9 cellular contexts compared by ENCODE assay signal in genomic region chr1:61226791-61227567, GRCh38.
A peak's percentile ranks its signal among the peaks of the same experiment; 100 is the strongest.
DNase-seq lines count a peak whose midpoint lies in the region; TF ChIP-seq lines count a peak whose summit lies in the region.
"Had no signal": no experiment of that assay in that cellular context is flagged by ENCODE, and none has a peak within 500 bp of the region (broad histone marks: within the 10 kb centered on the region; RNA-seq: fewer than 3 reads in every experiment).

No MANE protein-coding gene starts in this region.

- no peak overlapping the region for H3K9ac ChIP-seq in parathyroid adenoma

- peak overlapping the region; percentile 31 for H3K4me3 ChIP-seq in coronary artery
- peak overlapping the region; percentile 18 for H3K4me3 ChIP-seq in parathyroid adenoma (ENCODE audit: low read depth, low read length)
- no peak overlapping the region for H3K4me3 ChIP-seq in brain microvascular endothelial cell (ENCODE audit: low read depth, low read length)
- no peak overlapping the region for H3K4me3 ChIP-seq in SJCRH30

- H3K27ac ChIP-seq in coronary artery, result peak overlapping the region in 1 of 2 donors; percentile 52
- H3K27ac ChIP-seq in parathyroid adenoma, result no peak overlapping the region
- H3K27ac ChIP-seq in brain microvascular endothelial cell, result no peak overlapping the region
- no peak overlapping the region for H3K27ac ChIP-seq in SJCRH30

- peak overlapping the region; percentile 47 for H3K4me2 ChIP-seq in parathyroid adenoma (ENCODE audit: low read length)

- H3K27me3 ChIP-seq in parathyroid adenoma (ENCODE audit: control insufficient read depth, insufficient read depth, low read length), result no peaks in the 10 kb centered on the region
- no peaks in the 10 kb centered on the region for H3K27me3 ChIP-seq in brain microvascular endothelial cell (replicated peaks)
- H3K27me3 ChIP-seq in SJCRH30, result no peaks in the 10 kb centered on the region

- H2AFZ ChIP-seq in parathyroid adenoma, result no peak overlapping the region

- H3K4me1 ChIP-seq in parathyroid adenoma (no peaks in the 10 kb centered on the region), SJCRH30 (no peaks in the 10 kb centered on the region; the same call in 1 of the 2 replicates)

- H3K9me3 ChIP-seq in parathyroid adenoma (ENCODE audit: control insufficient read depth, low read length) (no peaks in the 10 kb centered on the region), SJCRH30 (replicated peaks) (no peaks in the 10 kb centered on the region)

- TF ChIP-seq CTCF in coronary artery (IDR thresholded peaks at IDR 0.05) (no peak), parathyroid adenoma (IDR thresholded peaks at IDR 0.05) (no peak), brain microvascular endothelial cell (IDR thresholded peaks at IDR 0.05; ENCODE audit: low read depth, low read length, missing control alignments) (no peak)

- H3K36me3 ChIP-seq in parathyroid adenoma (ENCODE audit: control insufficient read depth, insufficient read depth, low read length) (no peaks in the 10 kb centered on the region), brain microvascular endothelial cell (replicated peaks) (no peaks in the 10 kb centered on the region), SJCRH30 (no peaks in the 10 kb centered on the region)

- DNase-seq in DMS153 treated with DMSO at 0.1 percent for 48 hours (lab: John Stamatoyannopoulos, UW; ENCODE audit: unreplicated experiment) (peak; percentile 75), NCI-H2171 (lab: John Stamatoyannopoulos, UW) (peak; percentile 90), coronary artery (ENCODE audit: low spot score) (no peak), brain microvascular endothelial cell (no peak), SJCRH30 (no peak), RKO (ENCODE audit: low spot score) (no peak)
- DNase-seq in stimulated activated CD4-positive, alpha-beta T cell treated with anti-CD3 and anti-CD28 coated beads, Interleukin-4, amount 100 ng/mL, for 1 hour, result no peak
- DNase-seq: activated gamma-delta T cell treated with Interleukin-2 at 50 U/mL for 16 hours had no signal

- in situ Hi-C loops in brain microvascular endothelial cell (cut with HindIII; ENCODE audit: low pct_ligation_motif_present, low sequenced_read_pairs), result no loop called here

- peaks cover 9% of the 10 kb centered on the region for H3K79me2 ChIP-seq in parathyroid adenoma

Comparison
In these comparisons a context has a peak if more than half of its experiments do, and no peak if none do; other contexts are left out.
1. DNase-seq: peak in DMS153 treated with DMSO at 0.1 percent for 48 hours (single experiment) and NCI-H2171 (single experiment); none in coronary artery (single experiment), brain microvascular endothelial cell (single experiment), SJCRH30 (0 of 2), RKO (single experiment) and stimulated activated CD4-positive, alpha-beta T cell treated with anti-CD3 and anti-CD28 coated beads, Interleukin-4, amount 100 ng/mL, for 1 hour (single experiment).
2. H3K4me3 ChIP-seq: peak in coronary artery (single experiment) and parathyroid adenoma (single experiment); none in brain microvascular endothelial cell (single experiment) and SJCRH30 (single experiment).